In the genomic region with DNA sequence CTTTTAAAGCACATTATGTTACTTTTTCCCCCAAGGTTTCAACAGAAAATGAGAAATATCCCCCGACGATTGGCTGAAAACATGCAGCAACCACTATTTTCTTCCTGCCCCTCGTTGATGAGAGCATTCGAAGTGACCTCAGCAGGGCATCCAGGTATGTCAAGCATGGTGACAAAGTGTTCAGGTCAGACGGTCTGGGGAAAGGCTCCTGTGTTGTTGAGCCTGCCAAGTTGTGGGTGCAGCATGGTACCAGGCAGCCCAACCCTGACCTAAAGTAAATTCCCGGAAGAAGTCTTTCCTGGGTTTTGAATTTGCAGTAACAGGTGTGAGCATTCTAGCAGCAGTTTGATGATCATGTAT, we compare ENCODE assay signal across 8 cellular contexts. TPM values are rescaled to one million over a fixed set of nuclear protein-coding genes. Genes with fewer than 3 reads are reported as not detected.
DNase-seq lines count a peak whose midpoint lies in the region; ATAC-seq lines count a peak whose summit lies in the region.

No MANE protein-coding gene starts in this region.

- peaks cover 0 to 3% of the 10 kb centered on the region in 2 donors for H3K27me3 ChIP-seq in stomach smooth muscle (ENCODE audit: control insufficient read depth in 1 of 2, insufficient read depth in 2 of 2, low read length in 2 of 2)

- DNase-seq in stimulated activated CD4-positive, alpha-beta T cell treated with anti-CD3 and anti-CD28 coated beads, Interleukin-15, amount 100 ng/mL, for 24 hours, result peak; percentile 21
- DNase-seq in stimulated activated CD4-positive, alpha-beta T cell treated with anti-CD3 and anti-CD28 coated beads, Interleukin-2, amount 100 ng/mL, for 48 hours, result no peak
- DNase-seq in activated naive CD8-positive, alpha-beta T cell treated with anti-CD3 and anti-CD28 coated beads, Interleukin-2, amount 50 U/mL, for 24 hours, result peak; percentile 16
- no peak for DNase-seq in immature natural killer cell
- DNase-seq in ureter (ENCODE audit: low spot score), result no peak
- no peak for DNase-seq in cerebellar cortex (ENCODE audit: low spot score)

- H3K9ac ChIP-seq in stomach smooth muscle (ENCODE audit: low read length in 2 of 2), result peak overlapping the region; percentile 75 to 91

- H3K4me1 Mint-ChIP-seq in activated naive CD8-positive, alpha-beta T cell treated with anti-CD3 and anti-CD28 coated beads, Interleukin-2, amount 50 U/mL, for 24 hours, result peaks cover 51% of the 10 kb centered on the region
- peaks cover 47 to 55% of the 10 kb centered on the region in 2 donors for H3K4me1 Mint-ChIP-seq in immature natural killer cell

- peak overlapping the region; percentile 98 for H3K27ac Mint-ChIP-seq in activated naive CD8-positive, alpha-beta T cell treated with anti-CD3 and anti-CD28 coated beads, Interleukin-2, amount 50 U/mL, for 24 hours
- peak overlapping the region; percentile 86 to 99 (median 96) for H3K27ac Mint-ChIP-seq in immature natural killer cell

- H3K36me3 Mint-ChIP-seq in activated naive CD8-positive, alpha-beta T cell treated with anti-CD3 and anti-CD28 coated beads, Interleukin-2, amount 50 U/mL, for 24 hours (ENCODE audit: low read depth), result peaks cover 45% of the 10 kb centered on the region
- H3K36me3 Mint-ChIP-seq in immature natural killer cell, result peaks cover 4 to 15% (median 6%) of the 10 kb centered on the region in 3 donors

- H3K27ac ChIP-seq in stomach smooth muscle (ENCODE audit: low read length), result peak overlapping the region; percentile 87

- H3K9me3 Mint-ChIP-seq in activated naive CD8-positive, alpha-beta T cell treated with anti-CD3 and anti-CD28 coated beads, Interleukin-2, amount 50 U/mL, for 24 hours, result no peaks in the 10 kb centered on the region
- no peaks in the 10 kb centered on the region for H3K9me3 Mint-ChIP-seq in immature natural killer cell

- peaks cover 3% of the 10 kb centered on the region for H3K27me3 Mint-ChIP-seq in activated naive CD8-positive, alpha-beta T cell treated with anti-CD3 and anti-CD28 coated beads, Interleukin-2, amount 50 U/mL, for 24 hours
- H3K27me3 Mint-ChIP-seq in immature natural killer cell (ENCODE audit: low read depth in 3 of 3), result peaks cover 10 to 12% (median 12%) of the 10 kb centered on the region in 3 donors

- peaks cover 15 to 18% of the 10 kb centered on the region in 2 donors for H3K36me3 ChIP-seq in stomach smooth muscle (ENCODE audit: control insufficient read depth in 2 of 2, insufficient read depth in 2 of 2, low read length in 2 of 2)

- peak overlapping the region; percentile 69 to 88 for H3K4me3 ChIP-seq in stomach smooth muscle (ENCODE audit: low read length in 2 of 2)

- no peak for ATAC-seq in activated naive CD8-positive, alpha-beta T cell treated with anti-CD3 and anti-CD28 coated beads, Interleukin-2, amount 50 U/mL, for 24 hours
- no peak for ATAC-seq in HG03175 (IDR thresholded peaks at IDR 0.05; ENCODE audit: unreplicated experiment)

- H3K4me1 ChIP-seq in stomach smooth muscle (ENCODE audit: control insufficient read depth, insufficient read depth, low read length), result peaks cover 23% of the 10 kb centered on the region

- H3K4me3 Mint-ChIP-seq in activated naive CD8-positive, alpha-beta T cell treated with anti-CD3 and anti-CD28 coated beads, Interleukin-2, amount 50 U/mL, for 24 hours, result peak overlapping the region; percentile 97
- peak overlapping the region; percentile 91 to 96 (median 93) for H3K4me3 Mint-ChIP-seq in immature natural killer cell

- H3K9me3 ChIP-seq in stomach smooth muscle (ENCODE audit: control insufficient read depth in 2 of 2, low read length in 2 of 2), result no peaks in the 10 kb centered on the region

RNA-seq across cellular contexts. Expression of gene SEC14L1, which starts 51.7 kb away (rescaled TPM):
- polyA plus RNA-seq in immature natural killer cell, result 10 to 100 TPM; 14.8 to 25.6 (median 19.4) TPM
- total RNA-seq in ureter, result 66.7 TPM

Comparison
In these comparisons a context has a peak if more than half of its experiments do, and no peak if none do; other contexts are left out.
1. DNase-seq: peak in stimulated activated CD4-positive, alpha-beta T cell treated with anti-CD3 and anti-CD28 coated beads, Interleukin-15, amount 100 ng/mL, for 24 hours (single experiment) and activated naive CD8-positive, alpha-beta T cell treated with anti-CD3 and anti-CD28 coated beads, Interleukin-2, amount 50 U/mL, for 24 hours (single experiment); none in stimulated activated CD4-positive, alpha-beta T cell treated with anti-CD3 and anti-CD28 coated beads, Interleukin-2, amount 100 ng/mL, for 48 hours (0 of 2), immature natural killer cell (0 of 3), ureter (single experiment) and cerebellar cortex (single experiment).